Comparison of ENCODE assay signal across 10 cellular contexts in genomic region chr18:23499571-23499889, GRCh38. TPM values are rescaled to one million over a fixed set of nuclear protein-coding genes. Genes with fewer than 3 reads are reported as not detected.
A peak's percentile ranks its signal among the peaks of the same experiment; 100 is the strongest.
DNase-seq lines count a peak whose midpoint lies in the region; ATAC-seq, FAIRE-seq and TF ChIP-seq lines count a peak whose summit lies in the region.
"Had no signal": no experiment of that assay in that cellular context is flagged by ENCODE, and none has a peak within 500 bp of the region (broad histone marks: within the 10 kb centered on the region; RNA-seq: fewer than 3 reads in every experiment).

No MANE protein-coding gene starts in this region.

- peaks cover 44 to 58% (median 58%) of the 10 kb centered on the region in 3 donors for H3K4me1 Mint-ChIP-seq in IgD-negative memory B cell
- peaks cover 39% of the 10 kb centered on the region for H3K4me1 Mint-ChIP-seq in activated naive CD8-positive, alpha-beta T cell treated with anti-CD3 and anti-CD28 coated beads, Interleukin-2, amount 50 U/mL, for 24 hours

- no peaks in the 10 kb centered on the region for H3K27me3 ChIP-seq in neutrophil

- peak overlapping the region; percentile 66 for H3K27ac ChIP-seq in neutrophil
- no peak overlapping the region for H3K27ac ChIP-seq in kidney (ENCODE audit: low read depth in 2 of 2, low read length in 2 of 2)
- H3K27ac ChIP-seq in caudate nucleus (ENCODE audit: low read depth, low read length) = no peak overlapping the region

- ATAC-seq in activated naive CD8-positive, alpha-beta T cell treated with anti-CD3 and anti-CD28 coated beads, Interleukin-2, amount 50 U/mL, for 24 hours = no peak
- ATAC-seq in GM19397 (IDR thresholded peaks at IDR 0.05; ENCODE audit: unreplicated experiment) = no peak

- peaks cover 39 to 41% of the 10 kb centered on the region in 2 experiments for H3K4me1 ChIP-seq in neutrophil (ENCODE audit: control insufficient read depth in 1 of 2, insufficient read depth in 1 of 2, low read depth in 1 of 2, low read length in 1 of 2)
- H3K4me1 ChIP-seq in kidney (ENCODE audit: control insufficient read depth in 1 of 2, insufficient read depth in 1 of 2, low read depth in 1 of 2, low read length in 2 of 2) = peaks cover 3 to 4% of the 10 kb centered on the region in 2 donors

- FAIRE-seq in kidney (lab: Jason Lieb, UNC) = no peak
- FAIRE-seq: H54, TTC549 had no signal

- peak overlapping the region; percentile 68 to 82 (median 73) for H3K4me3 Mint-ChIP-seq in IgD-negative memory B cell
- H3K4me3 Mint-ChIP-seq in activated naive CD8-positive, alpha-beta T cell treated with anti-CD3 and anti-CD28 coated beads, Interleukin-2, amount 50 U/mL, for 24 hours = no peak overlapping the region

- peaks cover 6% of the 10 kb centered on the region for H3K36me3 Mint-ChIP-seq in IgD-negative memory B cell
- H3K36me3 Mint-ChIP-seq in activated naive CD8-positive, alpha-beta T cell treated with anti-CD3 and anti-CD28 coated beads, Interleukin-2, amount 50 U/mL, for 24 hours (ENCODE audit: low read depth) = no peaks in the 10 kb centered on the region

- H3K9me3 Mint-ChIP-seq in IgD-negative memory B cell = no peaks in the 10 kb centered on the region
- H3K9me3 Mint-ChIP-seq in activated naive CD8-positive, alpha-beta T cell treated with anti-CD3 and anti-CD28 coated beads, Interleukin-2, amount 50 U/mL, for 24 hours = no peaks in the 10 kb centered on the region

- H3K27me3 Mint-ChIP-seq in IgD-negative memory B cell = no peaks in the 10 kb centered on the region
- no peaks in the 10 kb centered on the region for H3K27me3 Mint-ChIP-seq in activated naive CD8-positive, alpha-beta T cell treated with anti-CD3 and anti-CD28 coated beads, Interleukin-2, amount 50 U/mL, for 24 hours

- H3K9me3 ChIP-seq in neutrophil (no peaks in the 10 kb centered on the region), kidney (ENCODE audit: control insufficient read depth in 1 of 2, low read length in 2 of 2) (no peaks in the 10 kb centered on the region)

- H3K27ac Mint-ChIP-seq in IgD-negative memory B cell = peak overlapping the region; percentile 80 to 91 (median 83)
- peak overlapping the region; percentile 21 for H3K27ac Mint-ChIP-seq in activated naive CD8-positive, alpha-beta T cell treated with anti-CD3 and anti-CD28 coated beads, Interleukin-2, amount 50 U/mL, for 24 hours

- DNase-seq in CD1c-positive myeloid dendritic cell (ENCODE audit: extremely low spot score) (peak; percentile 67), kidney (no peak), NCI-H446 (lab: John Stamatoyannopoulos, UW) (no peak), caudate nucleus (lab: John Stamatoyannopoulos, UW) (no peak)
- DNase-seq in activated naive CD8-positive, alpha-beta T cell treated with anti-CD3 and anti-CD28 coated beads, Interleukin-2, amount 50 U/mL, for 24 hours = no peak

- H3K9ac ChIP-seq in kidney (ENCODE audit: low read length in 2 of 2) = no peak overlapping the region

- intact Hi-C loops in kidney (cut with DNase I) = no loop called here

- TF ChIP-seq CTCF in neutrophil (IDR thresholded peaks at IDR 0.05) (no peak), kidney (IDR thresholded peaks at IDR 0.05; ENCODE audit: borderline replicate concordance, extremely low read depth, insufficient read depth) (no peak)

- H3K4me3 ChIP-seq in neutrophil (ENCODE audit: low read depth in 1 of 2, low read length in 1 of 2) = no peak overlapping the region
- no peak overlapping the region for H3K4me3 ChIP-seq in kidney (ENCODE audit: low read length in 2 of 2)

- H3K36me3 ChIP-seq in neutrophil (no peaks in the 10 kb centered on the region), kidney (ENCODE audit: control insufficient read depth in 1 of 2, insufficient read depth in 2 of 2, low read length in 2 of 2) (no peaks in the 10 kb centered on the region)

RNA-seq across cellular contexts. Expression of gene RMC1, which starts 3.8 kb away (rescaled TPM):
- polyA plus RNA-seq in IgD-negative memory B cell (73.0 TPM), kidney (ENCODE audit: insufficient read depth, low read depth, low replicate concordance) (40.4 TPM)
- total RNA-seq in kidney = 25.9 TPM

RNA-seq across cellular contexts. Expression of gene RIOK3, which starts 46.4 kb away (rescaled TPM):
- polyA plus RNA-seq in IgD-negative memory B cell = 42.0 TPM
- 64.9 TPM for total RNA-seq in kidney
- polyA plus RNA-seq in kidney (ENCODE audit: insufficient read depth, low read depth, low replicate concordance) = 30.1 TPM
